Comparison of ENCODE assay signal across 15 cellular contexts in the genomic region with DNA sequence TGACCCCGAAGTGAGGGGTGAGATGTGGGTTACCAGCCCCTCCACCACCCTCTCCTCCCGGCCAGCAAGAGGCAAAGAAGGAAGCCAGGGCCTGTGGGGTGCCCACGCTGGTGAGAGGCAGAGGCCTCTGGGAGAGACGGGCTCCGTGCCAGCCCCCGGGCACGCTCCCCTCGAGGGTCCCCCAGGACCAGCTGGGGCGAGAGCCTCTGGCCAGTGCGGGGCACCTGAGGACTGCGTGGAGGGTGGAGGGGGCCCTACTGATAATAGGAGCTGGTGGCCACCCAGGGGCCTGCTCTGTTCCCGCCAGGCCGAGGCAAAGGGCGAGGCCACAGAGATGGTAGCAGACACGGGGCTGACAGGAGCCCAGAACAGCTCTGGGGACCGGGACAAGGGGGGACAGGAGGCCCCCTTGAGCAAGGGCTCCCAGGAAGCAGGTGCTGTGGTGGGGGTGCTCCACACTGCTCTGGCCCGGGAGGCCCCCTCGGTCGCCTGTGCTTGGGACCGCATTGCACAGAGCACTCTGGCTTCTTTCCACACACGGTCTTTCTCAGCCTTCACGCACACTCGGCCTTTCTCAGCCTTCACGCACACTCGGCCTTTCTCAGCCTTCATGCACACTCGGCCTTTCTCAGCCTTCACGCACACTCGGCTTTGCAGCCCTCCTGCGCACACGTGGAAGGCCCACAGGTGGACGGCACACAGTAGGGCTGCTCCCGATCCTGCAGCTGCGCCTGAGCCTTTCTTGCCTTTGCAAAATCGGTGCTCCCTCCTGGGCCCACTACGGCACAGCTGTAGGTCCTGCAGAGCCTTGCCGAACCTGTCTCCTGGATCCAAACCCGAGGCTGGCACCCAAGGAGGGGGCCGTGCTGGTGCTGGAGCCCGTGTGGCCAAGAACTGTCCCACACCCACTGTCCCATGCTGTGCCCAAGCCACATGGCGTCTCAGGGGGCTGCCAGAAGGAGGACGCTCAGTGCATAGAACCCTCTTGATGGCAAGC.
DNase-seq lines count a peak whose midpoint lies in the region; ATAC-seq and TF ChIP-seq lines count a peak whose summit lies in the region.
"Had no signal": no experiment of that assay in that cellular context is flagged by ENCODE, and none has a peak within 500 bp of the region (broad histone marks: within the 10 kb centered on the region; RNA-seq: fewer than 3 reads in every experiment).

No MANE protein-coding gene starts in this region.

- peaks cover 0 to 10% (median 5%) of the 10 kb centered on the region in 3 donors for H3K9me3 ChIP-seq in gastrocnemius medialis
- no peaks in the 10 kb centered on the region for H3K9me3 ChIP-seq in uterus

- no peaks in the 10 kb centered on the region for H3K36me3 ChIP-seq in gastrocnemius medialis
- no peaks in the 10 kb centered on the region for H3K36me3 ChIP-seq in uterus

- intact Hi-C loops in Right ventricle myocardium inferior (cut with DNase I): no loop called here
- intact Hi-C loops in cardiac septum (cut with DNase I): no loop called here
- intact Hi-C loops in gastrocnemius medialis (cut with DNase I; ENCODE audit: low total_unique reads): no loop called here
- intact Hi-C loops in uterus (cut with DNase I; ENCODE audit: low total_unique reads): no loop called here

- H3K27me3 ChIP-seq in layer of hippocampus (ENCODE audit: control insufficient read depth, insufficient read depth, low read length) (no peaks in the 10 kb centered on the region), gastrocnemius medialis (no peaks in the 10 kb centered on the region), uterus (no peaks in the 10 kb centered on the region)

- DNase-seq in Right ventricle myocardium inferior (ENCODE audit: missing footprints) (no peak), cardiac septum (ENCODE audit: low spot score) (no peak), gastrocnemius medialis (no peak), uterus (no peak), hypothalamus (lab: John Stamatoyannopoulos, UW) (no peak), GOT3 (lab: John Stamatoyannopoulos, UW) (no peak)
- no peak for DNase-seq in stimulated activated naive CD4-positive, alpha-beta T cell (lab: John Stamatoyannopoulos, UW)
- DNase-seq: 8988T; activated CD4-positive, alpha-beta T cell treated with anti-CD3 and anti-CD28 coated beads for 36 hours; NCI-H524; stimulated activated CD4-positive, alpha-beta T cell treated with anti-CD3 and anti-CD28 coated beads, Interleukin-4, amount 100 ng/mL, for 1 hour had no signal

- H3K4me1 ChIP-seq in gastrocnemius medialis: peaks cover 12 to 16% of the 10 kb centered on the region in 2 donors
- H3K4me1 ChIP-seq in uterus: peaks cover 0 to 8% of the 10 kb centered on the region in 2 donors

- no peak for TF ChIP-seq CTCF in gastrocnemius medialis (IDR thresholded peaks at IDR 0.05 in 4 of 5, conservative IDR thresholded peaks at IDR 0.05 in 1 of 5)
- TF ChIP-seq CTCF in uterus (IDR thresholded peaks at IDR 0.05): no peak

- H3K4me3 ChIP-seq in gastrocnemius medialis (no peak overlapping the region), uterus (no peak overlapping the region)
- H3K4me3 ChIP-seq: lung, skin epidermis had no signal

- in situ Hi-C loops in gastrocnemius medialis (cut with MboI; ENCODE audit: low sequenced_read_pairs in 4 of 4): no loop called here

- H3K27ac ChIP-seq in layer of hippocampus (ENCODE audit: low read depth, low read length): peak overlapping the region; percentile 30
- H3K27ac ChIP-seq in gastrocnemius medialis: peak overlapping the region in 3 of 4 donors; percentile 26 to 65 (median 37)
- peak overlapping the region; percentile 73 to 83 for H3K27ac ChIP-seq in uterus

- ATAC-seq in Right ventricle myocardium inferior: peak; percentile 7
- no peak for ATAC-seq in gastrocnemius medialis
- ATAC-seq: activated CD4-positive, alpha-beta T cell treated with anti-CD3 and anti-CD28 coated beads for 36 hours; activated naive CD4-positive, alpha-beta T cell treated with anti-CD3 and anti-CD28 coated beads, Interleukin-2, amount 50 U/mL, for 72 hours had no signal

- TF ChIP-seq POLR2A in gastrocnemius medialis (IDR thresholded peaks at IDR 0.05) (no peak), uterus (IDR thresholded peaks at IDR 0.05) (no peak)
